In the genomic region with DNA sequence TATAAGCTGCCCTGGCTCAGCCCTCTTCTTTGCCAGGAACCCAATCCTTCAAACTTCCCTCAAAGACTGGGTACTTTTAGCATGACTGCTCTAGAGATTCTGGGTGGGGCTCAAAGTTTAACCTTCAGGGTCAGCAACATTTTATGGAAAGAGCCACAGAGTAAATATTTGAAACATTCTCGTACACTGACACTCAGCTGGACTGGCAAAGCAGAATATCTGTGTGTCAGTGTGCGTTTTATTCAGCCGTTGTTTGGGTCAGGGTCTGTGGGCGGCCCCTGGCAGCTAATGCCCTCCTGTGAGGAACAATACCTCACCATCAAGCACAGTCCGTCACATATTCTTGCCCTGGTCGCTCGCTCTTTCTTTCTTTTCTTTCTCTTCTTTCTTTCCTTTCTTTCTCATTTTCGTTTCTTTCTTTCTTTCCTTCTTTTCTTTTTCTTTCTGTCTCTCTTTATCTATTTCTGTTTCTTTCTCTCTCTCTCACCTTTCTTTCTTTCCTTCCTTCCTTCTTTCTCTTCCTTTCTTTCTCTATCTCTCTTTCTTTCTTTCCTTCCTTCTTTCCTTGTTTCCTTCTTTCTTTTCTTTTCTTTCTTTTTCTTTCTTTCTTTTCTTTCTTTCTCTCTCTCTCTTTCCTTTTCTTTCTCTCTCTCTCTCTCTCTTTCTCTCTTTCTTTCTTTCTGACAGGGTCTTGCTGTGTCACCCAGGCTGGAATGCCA, we compare ENCODE assay signal across 2 cellular contexts.
TF ChIP-seq lines count a peak whose summit lies in the region.

No MANE protein-coding gene starts in this region.

TF ChIP-seq in HepG2, 621 proteins besides CTCF, POLR2A, EP300 and RAD21 (continues in another document):
- peak; percentile 59; the same call in 1 of the 2 replicates for TF ChIP-seq BCL6 (CRISPR knock-in tag; IDR thresholded peaks at IDR 0.05)
- TF ChIP-seq ZNF430 (CRISPR knock-in tag; IDR thresholded peaks at IDR 0.05), result no peak
- TF ChIP-seq, protein P1, sequence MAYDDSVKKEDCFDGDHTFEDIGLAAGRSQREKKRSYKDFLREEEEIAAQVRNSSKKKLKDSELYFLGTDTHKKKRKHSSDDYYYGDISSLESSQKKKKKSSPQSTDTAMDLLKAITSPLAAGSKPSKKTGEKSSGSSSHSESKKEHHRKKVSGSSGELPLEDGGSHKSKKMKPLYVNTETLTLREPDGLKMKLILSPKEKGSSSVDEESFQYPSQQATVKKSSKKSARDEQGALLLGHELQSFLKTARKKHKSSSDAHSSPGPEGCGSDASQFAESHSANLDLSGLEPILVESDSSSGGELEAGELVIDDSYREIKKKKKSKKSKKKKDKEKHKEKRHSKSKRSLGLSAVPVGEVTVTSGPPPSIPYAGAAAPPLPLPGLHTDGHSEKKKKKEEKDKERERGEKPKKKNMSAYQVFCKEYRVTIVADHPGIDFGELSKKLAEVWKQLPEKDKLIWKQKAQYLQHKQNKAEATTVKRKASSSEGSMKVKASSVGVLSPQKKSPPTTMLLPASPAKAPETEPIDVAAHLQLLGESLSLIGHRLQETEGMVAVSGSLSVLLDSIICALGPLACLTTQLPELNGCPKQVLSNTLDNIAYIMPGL (CRISPR knock-in tag; IDR thresholded peaks at IDR 0.05; ENCODE audit: borderline replicate concordance in 1 of 2, low read depth in 1 of 2), result 0 out of 4 replicates have a peak, but pooled peaks of 1 of the 2 experiments have one; percentile 23
- TF ChIP-seq, protein P2, sequence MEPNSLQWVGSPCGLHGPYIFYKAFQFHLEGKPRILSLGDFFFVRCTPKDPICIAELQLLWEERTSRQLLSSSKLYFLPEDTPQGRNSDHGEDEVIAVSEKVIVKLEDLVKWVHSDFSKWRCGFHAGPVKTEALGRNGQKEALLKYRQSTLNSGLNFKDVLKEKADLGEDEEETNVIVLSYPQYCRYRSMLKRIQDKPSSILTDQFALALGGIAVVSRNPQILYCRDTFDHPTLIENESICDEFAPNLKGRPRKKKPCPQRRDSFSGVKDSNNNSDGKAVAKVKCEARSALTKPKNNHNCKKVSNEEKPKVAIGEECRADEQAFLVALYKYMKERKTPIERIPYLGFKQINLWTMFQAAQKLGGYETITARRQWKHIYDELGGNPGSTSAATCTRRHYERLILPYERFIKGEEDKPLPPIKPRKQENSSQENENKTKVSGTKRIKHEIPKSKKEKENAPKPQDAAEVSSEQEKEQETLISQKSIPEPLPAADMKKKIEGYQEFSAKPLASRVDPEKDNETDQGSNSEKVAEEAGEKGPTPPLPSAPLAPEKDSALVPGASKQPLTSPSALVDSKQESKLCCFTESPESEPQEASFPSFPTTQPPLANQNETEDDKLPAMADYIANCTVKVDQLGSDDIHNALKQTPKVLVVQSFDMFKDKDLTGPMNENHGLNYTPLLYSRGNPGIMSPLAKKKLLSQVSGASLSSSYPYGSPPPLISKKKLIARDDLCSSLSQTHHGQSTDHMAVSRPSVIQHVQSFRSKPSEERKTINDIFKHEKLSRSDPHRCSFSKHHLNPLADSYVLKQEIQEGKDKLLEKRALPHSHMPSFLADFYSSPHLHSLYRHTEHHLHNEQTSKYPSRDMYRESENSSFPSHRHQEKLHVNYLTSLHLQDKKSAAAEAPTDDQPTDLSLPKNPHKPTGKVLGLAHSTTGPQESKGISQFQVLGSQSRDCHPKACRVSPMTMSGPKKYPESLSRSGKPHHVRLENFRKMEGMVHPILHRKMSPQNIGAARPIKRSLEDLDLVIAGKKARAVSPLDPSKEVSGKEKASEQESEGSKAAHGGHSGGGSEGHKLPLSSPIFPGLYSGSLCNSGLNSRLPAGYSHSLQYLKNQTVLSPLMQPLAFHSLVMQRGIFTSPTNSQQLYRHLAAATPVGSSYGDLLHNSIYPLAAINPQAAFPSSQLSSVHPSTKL (CRISPR knock-in tag; IDR thresholded peaks at IDR 0.05), result peak; percentile 80
- TF ChIP-seq ZMYM4 (CRISPR knock-in tag; IDR thresholded peaks at IDR 0.05), result peak; percentile 33; the same call in 1 of the 2 replicates
- peak; percentile 28; the same call in 1 of the 2 replicates for TF ChIP-seq MIER2 (CRISPR knock-in tag; IDR thresholded peaks at IDR 0.05)
- TF ChIP-seq FOXA1 (IDR thresholded peaks at IDR 0.05), result no peak
- TF ChIP-seq FOXA1 (CRISPR knock-in tag; IDR thresholded peaks at IDR 0.05), result peak; percentile 53
- TF ChIP-seq ZNF121 (CRISPR knock-in tag; IDR thresholded peaks at IDR 0.05), result peak; percentile 54; the same call in 1 of the 2 replicates
- no peak for TF ChIP-seq MAFK (conservative IDR thresholded peaks at IDR 0.05 in 1 of 2, IDR thresholded peaks at IDR 0.05 in 1 of 2; ENCODE audit: low read length in 2 of 2)
- 0 out of 2 replicates have a peak, but pooled peaks have one; percentile 20 for TF ChIP-seq NCOA2 (CRISPR knock-in tag; IDR thresholded peaks at IDR 0.05)
- no peak for TF ChIP-seq ZNF724P (CRISPR knock-in tag; IDR thresholded peaks at IDR 0.05; ENCODE audit: borderline replicate concordance)
- no peak for TF ChIP-seq ZNF253 (CRISPR knock-in tag; IDR thresholded peaks at IDR 0.05; ENCODE audit: borderline replicate concordance)
- 0 out of 2 replicates have a peak, but pooled peaks have one; percentile 28 for TF ChIP-seq ESRRA (CRISPR knock-in tag; IDR thresholded peaks at IDR 0.05; ENCODE audit: low read depth)
- peak; percentile 99 for TF ChIP-seq TGIF2 (CRISPR knock-in tag; IDR thresholded peaks at IDR 0.05)
- peak; percentile 76 for TF ChIP-seq NR2F6 (IDR thresholded peaks at IDR 0.05)
- peak; percentile 77 for TF ChIP-seq NR2F6 (CRISPR knock-in tag; IDR thresholded peaks at IDR 0.05)
- TF ChIP-seq ZNF619 (CRISPR knock-in tag; IDR thresholded peaks at IDR 0.05), result no peak
- TF ChIP-seq MAFG (CRISPR knock-in tag; IDR thresholded peaks at IDR 0.05), result no peak
- TF ChIP-seq TCF7 (IDR thresholded peaks at IDR 0.05; ENCODE audit: low read depth), result 0 out of 2 replicates have a peak, but pooled peaks have one; percentile 32
- TF ChIP-seq HOXA3 (CRISPR knock-in tag; IDR thresholded peaks at IDR 0.05), result 0 out of 2 replicates have a peak, but pooled peaks have one; percentile 13
- TF ChIP-seq SIN3A (IDR thresholded peaks at IDR 0.05; ENCODE audit: borderline replicate concordance, low read depth, low read length), result peak; percentile 88
- TF ChIP-seq JUN (CRISPR knock-in tag; IDR thresholded peaks at IDR 0.05), result no peak
- peak; percentile 54 for TF ChIP-seq HDAC2 (CRISPR knock-in tag; IDR thresholded peaks at IDR 0.05)
- TF ChIP-seq PATZ1 (CRISPR knock-in tag; IDR thresholded peaks at IDR 0.05), result peak; percentile 60
- peak; percentile 19; the same call in 1 of the 2 replicates for TF ChIP-seq MIXL1 (CRISPR knock-in tag; IDR thresholded peaks at IDR 0.05)

TF ChIP-seq in WTC11, 78 proteins besides CTCF, POLR2A, EP300 and RAD21:
- TF ChIP-seq ZNF416 (CRISPR knock-in tag; IDR thresholded peaks at IDR 0.05) (no peak), KAT7 (CRISPR knock-in tag; IDR thresholded peaks at IDR 0.05; ENCODE audit: borderline replicate concordance) (no peak), ARID4B (CRISPR knock-in tag; IDR thresholded peaks at IDR 0.05; ENCODE audit: borderline replicate concordance) (no peak), RELA (CRISPR knock-in tag; IDR thresholded peaks at IDR 0.05; ENCODE audit: borderline replicate concordance) (no peak), ZNF138 (CRISPR knock-in tag; conservative IDR thresholded peaks at IDR 0.05) (no peak), ZNF512 (CRISPR knock-in tag; IDR thresholded peaks at IDR 0.05; ENCODE audit: borderline replicate concordance) (peak; percentile 95)
- TF ChIP-seq, protein P1 (CRISPR knock-in tag; IDR thresholded peaks at IDR 0.05), result no peak
- TF ChIP-seq, protein P3, sequence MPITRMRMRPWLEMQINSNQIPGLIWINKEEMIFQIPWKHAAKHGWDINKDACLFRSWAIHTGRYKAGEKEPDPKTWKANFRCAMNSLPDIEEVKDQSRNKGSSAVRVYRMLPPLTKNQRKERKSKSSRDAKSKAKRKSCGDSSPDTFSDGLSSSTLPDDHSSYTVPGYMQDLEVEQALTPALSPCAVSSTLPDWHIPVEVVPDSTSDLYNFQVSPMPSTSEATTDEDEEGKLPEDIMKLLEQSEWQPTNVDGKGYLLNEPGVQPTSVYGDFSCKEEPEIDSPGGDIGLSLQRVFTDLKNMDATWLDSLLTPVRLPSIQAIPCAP (CRISPR knock-in tag; IDR thresholded peaks at IDR 0.05), result no peak
